In genomic region chr1:198364471-198364870, GRCh38 we compare ENCODE assay signal across 19 cellular contexts.
"Had no signal": no experiment of that assay in that cellular context is flagged by ENCODE, and none has a peak within 500 bp of the region (broad histone marks: within the 10 kb centered on the region; RNA-seq: fewer than 3 reads in every experiment).

No MANE protein-coding gene starts in this region.

- H3K4me2 ChIP-seq: SK-N-SH had no signal

- ATAC-seq: Panc1 had no signal

- H3K9me3 ChIP-seq: SK-N-SH had no signal

- H3K9ac ChIP-seq: SK-N-SH had no signal

- H3K27ac ChIP-seq: RWPE1 had no signal

- DNase-seq: Karpas-422, KG1, MM.1S, NCI-H1092 treated with DMSO at 0.1 percent for 48 hours, NCI-H1436, NCI-H187, NCI-H2029, NCI-H2081 treated with DMSO at 0.1 percent for 48 hours, NCI-H2171, NCI-H226, NCI-H446, NCI-H510A, NCI-H524 treated with DMSO at 0.1 percent for 48 hours, NCI-H69, NCI-H774, SHP77, SK-N-SH had no signal
